ENCODE assay signal across 39 cellular contexts in the genomic region with DNA sequence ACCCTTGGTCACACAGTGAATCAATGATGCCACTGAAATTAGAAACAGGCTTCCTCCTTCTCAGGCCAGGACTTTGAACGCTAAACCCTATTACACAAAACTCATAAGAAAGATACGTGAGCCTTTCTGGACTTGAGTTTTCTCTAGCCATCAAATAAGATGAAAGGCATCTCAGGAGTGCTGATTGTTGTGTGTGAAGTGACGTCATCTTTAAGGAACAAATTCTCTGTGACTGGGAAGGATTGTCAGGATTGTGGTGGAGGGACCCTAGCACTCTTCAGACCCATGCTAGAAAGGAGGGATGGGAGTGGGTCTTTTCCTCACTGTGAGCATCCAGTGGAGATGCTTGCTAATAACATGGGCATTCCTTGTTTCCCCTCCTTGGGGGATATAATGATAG. TPM values are rescaled to one million over a fixed set of nuclear protein-coding genes. Genes with fewer than 3 reads are reported as not detected.
"Had no signal": no experiment of that assay in that cellular context is flagged by ENCODE, and none has a peak within 500 bp of the region (broad histone marks: within the 10 kb centered on the region; RNA-seq: fewer than 3 reads in every experiment).

No MANE protein-coding gene starts in this region.

- H3K4me3 ChIP-seq: MG63 had no signal

- H3K4me2 ChIP-seq: KMS-11 had no signal

- H3K36me3 ChIP-seq: MG63 had no signal

- H3K27ac ChIP-seq: KMS-11 had no signal

- H3K9me3 ChIP-seq: MG63 had no signal

- DNase-seq: Karpas-422, Kasumi-1, MG63, MM.1S, MV-4-11, NCI-H1048, NCI-H1092, NCI-H1092 treated with DMSO at 0.1 percent for 48 hours, NCI-H1105, NCI-H1105 treated with DMSO at 0.1 percent for 48 hours, NCI-H1417 treated with DMSO at 0.1 percent for 48 hours, NCI-H1436, NCI-H1436 treated with DMSO at 0.1 percent for 48 hours, NCI-H146, NCI-H1694, NCI-H1694 treated with DMSO at 0.1 percent for 48 hours, NCI-H187, NCI-H187 treated with DMSO at 0.1 percent for 48 hours, NCI-H1930, NCI-H2029, NCI-H2029 treated with DMSO at 0.1 percent for 48 hours, NCI-H2081, NCI-H2081 treated with DMSO at 0.1 percent for 48 hours, NCI-H2107, NCI-H2171, NCI-H2171 treated with DMSO at 0.1 percent for 48 hours, NCI-H226, NCI-H345, NCI-H446, NCI-H446 treated with DMSO at 0.1 percent for 48 hours, NCI-H510A, NCI-H510A treated with DMSO at 0.1 percent for 48 hours, NCI-H524, NCI-H524 treated with DMSO at 0.1 percent for 48 hours had no signal

- H3K9ac ChIP-seq: KMS-11 had no signal

RNA-seq across cellular contexts. Expression of a gene that starts 40.0 kb away (rescaled TPM):
- total RNA-seq: LHCN-M2, M059J, MCF 10A, NCI-H460 had no signal
